Comparison of ENCODE assay signal across 27 cellular contexts in the genomic region with DNA sequence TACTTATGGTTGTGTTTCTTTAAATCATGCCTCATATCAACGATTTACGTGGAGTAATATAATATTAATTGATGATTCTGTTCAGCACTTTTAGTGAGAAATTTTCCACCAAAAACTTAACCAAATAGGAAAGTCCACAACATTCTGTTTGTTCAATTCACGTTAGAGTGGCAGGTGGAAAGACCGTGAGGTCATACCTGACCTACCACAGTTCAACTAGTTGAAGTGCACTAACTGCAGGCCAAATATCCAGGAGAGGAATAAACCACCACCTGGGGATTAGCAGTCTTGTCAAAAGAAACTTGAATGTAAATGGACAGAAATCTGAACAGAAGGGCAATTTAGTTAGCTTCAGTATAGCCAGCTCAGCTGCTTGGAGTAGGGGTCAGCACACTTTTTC.
"Had no signal": no experiment of that assay in that cellular context is flagged by ENCODE, and none has a peak within 500 bp of the region (broad histone marks: within the 10 kb centered on the region; RNA-seq: fewer than 3 reads in every experiment).

No MANE protein-coding gene starts in this region.

- H3K27me3 Mint-ChIP-seq: activated B cell treated with CpG ODN at 0.5 μM for 24 hours; activated CD8-positive, alpha-beta memory T cell treated with anti-CD3 and anti-CD28 coated beads, Interleukin-2, amount 10 ng/mL, durations not matched to agents 7 days and 5 days; activated naive CD4-positive, alpha-beta T cell treated with anti-CD3 and anti-CD28 coated beads, Interleukin-2, amount 10 ng/mL, durations not matched to agents 7 days and 5 days; activated naive CD8-positive, alpha-beta T cell treated with anti-CD3 and anti-CD28 coated beads, Interleukin-2, amount 10 ng/mL, durations not matched to agents 7 days and 5 days; T-helper 17 cell had no signal

- H3K4me1 Mint-ChIP-seq: activated B cell treated with CpG ODN at 0.5 μM for 24 hours; activated CD8-positive, alpha-beta memory T cell treated with anti-CD3 and anti-CD28 coated beads, Interleukin-2, amount 10 ng/mL, durations not matched to agents 7 days and 5 days; activated naive CD4-positive, alpha-beta T cell treated with anti-CD3 and anti-CD28 coated beads, Interleukin-2, amount 10 ng/mL, durations not matched to agents 7 days and 5 days; activated naive CD8-positive, alpha-beta T cell treated with anti-CD3 and anti-CD28 coated beads, Interleukin-2, amount 10 ng/mL, durations not matched to agents 7 days and 5 days; T-helper 17 cell had no signal

- DNase-seq: activated B cell treated with CpG ODN at 0.5 μM for 24 hours; activated CD4-positive, alpha-beta T cell treated with anti-CD3 and anti-CD28 coated beads for 48 hours; activated CD4-positive, alpha-beta T cell treated with anti-CD3 and anti-CD28 coated beads, Interleukin-2, amount 50 U/mL, for 1 hour; activated CD4-positive, alpha-beta T cell treated with anti-CD3 and anti-CD28 coated beads, Interleukin-2, amount 50 U/mL, for 48 hours; activated CD8-positive, alpha-beta memory T cell treated with anti-CD3 and anti-CD28 coated beads, Interleukin-2, amount 10 ng/mL, durations not matched to agents 7 days and 5 days; activated CD8-positive, alpha-beta memory T cell treated with anti-CD3 and anti-CD28 coated beads, Interleukin-2, amount 50 U/mL, for 4 hours; activated CD8-positive, alpha-beta T cell treated with anti-CD3 and anti-CD28 coated beads for 36 hours; activated effector memory CD4-positive, alpha-beta T cell treated with anti-CD3 and anti-CD28 coated beads, Interleukin-2, amount 50 U/mL, for 16 hours; activated naive CD4-positive, alpha-beta T cell treated with anti-CD3 and anti-CD28 coated beads, Interleukin-2, amount 10 ng/mL, durations not matched to agents 7 days and 5 days; activated naive CD8-positive, alpha-beta T cell treated with anti-CD3 and anti-CD28 coated beads, Interleukin-2, amount 10 ng/mL, durations not matched to agents 7 days and 5 days; activated T-cell treated with anti-CD3 and anti-CD28 coated beads, Interleukin-2, amount 50 U/mL, for 1 hour; activated T-cell treated with anti-CD3 and anti-CD28 coated beads, Interleukin-2, amount 50 U/mL, for 48 hours; central memory CD4-positive, alpha-beta T cell; cerebellar nuclear complex; colonic mucosa; effector CD8-positive, alpha-beta T cell; esophagus squamous epithelium; foreskin melanocyte; heart right ventricle; T-helper 17 cell; T1000; WERI-Rb-1 had no signal

- H3K4me3 Mint-ChIP-seq: activated B cell treated with CpG ODN at 0.5 μM for 24 hours; activated CD8-positive, alpha-beta memory T cell treated with anti-CD3 and anti-CD28 coated beads, Interleukin-2, amount 10 ng/mL, durations not matched to agents 7 days and 5 days; activated CD8-positive, alpha-beta T cell treated with anti-CD3 and anti-CD28 coated beads for 36 hours; activated naive CD4-positive, alpha-beta T cell treated with anti-CD3 and anti-CD28 coated beads, Interleukin-2, amount 10 ng/mL, durations not matched to agents 7 days and 5 days; activated naive CD8-positive, alpha-beta T cell treated with anti-CD3 and anti-CD28 coated beads, Interleukin-2, amount 10 ng/mL, durations not matched to agents 7 days and 5 days; activated T-helper 1 cell treated with anti-CD3 and anti-CD28 coated beads, Interleukin-12 subunit alpha, Interleukin-12 subunit beta, Interleukin-2, Interleukin-4 antibody, amounts not matched to agents 30 ng/mL and 10 ng/mL and 1 ng/mL, durations not matched to agents 14 hours and 24 hours and 36 hours; brain; T-helper 17 cell; T-helper 2 cell treated with Interferon-gamma antibody and Interleukin-4, amounts not matched to agents 5 μg/mL and 100 μg/mL, for 36 hours had no signal

- H3K27ac Mint-ChIP-seq: activated B cell treated with CpG ODN at 0.5 μM for 24 hours; activated CD8-positive, alpha-beta memory T cell treated with anti-CD3 and anti-CD28 coated beads, Interleukin-2, amount 10 ng/mL, durations not matched to agents 7 days and 5 days; activated CD8-positive, alpha-beta T cell treated with anti-CD3 and anti-CD28 coated beads for 36 hours; activated naive CD4-positive, alpha-beta T cell treated with anti-CD3 and anti-CD28 coated beads, Interleukin-2, amount 10 ng/mL, durations not matched to agents 7 days and 5 days; activated naive CD4-positive, alpha-beta T cell treated with anti-CD3 and anti-CD28 coated beads, Interleukin-2, amount 50 U/mL, for 72 hours; activated naive CD8-positive, alpha-beta T cell treated with anti-CD3 and anti-CD28 coated beads, Interleukin-2, amount 10 ng/mL, durations not matched to agents 7 days and 5 days; activated T-helper 1 cell treated with anti-CD3 and anti-CD28 coated beads, Interleukin-12 subunit alpha, Interleukin-12 subunit beta, Interleukin-2, Interleukin-4 antibody, amounts not matched to agents 30 ng/mL and 10 ng/mL and 1 ng/mL, durations not matched to agents 14 hours and 24 hours and 36 hours; activated T-helper 2 cell treated with anti-CD3 and anti-CD28 coated beads, Interferon-gamma antibody, Interleukin-2, Interleukin-4, amounts not matched to agents 10 μg/mL and 5 μg/mL and 100 μg/mL, durations not matched to agents 14 hours and 24 hours and 36 hours; brain; T-helper 17 cell; T-helper 2 cell treated with Interferon-gamma antibody and Interleukin-4, amounts not matched to agents 5 μg/mL and 100 μg/mL, for 36 hours had no signal

- H3K36me3 Mint-ChIP-seq: activated CD8-positive, alpha-beta memory T cell treated with anti-CD3 and anti-CD28 coated beads, Interleukin-2, amount 10 ng/mL, durations not matched to agents 7 days and 5 days; activated naive CD4-positive, alpha-beta T cell treated with anti-CD3 and anti-CD28 coated beads, Interleukin-2, amount 10 ng/mL, durations not matched to agents 7 days and 5 days; activated naive CD4-positive, alpha-beta T cell treated with anti-CD3 and anti-CD28 coated beads, Interleukin-2, amount 50 U/mL, for 72 hours; activated naive CD8-positive, alpha-beta T cell treated with anti-CD3 and anti-CD28 coated beads, Interleukin-2, amount 10 ng/mL, durations not matched to agents 7 days and 5 days; brain had no signal

- H3K9me3 Mint-ChIP-seq: activated B cell treated with CpG ODN at 0.5 μM for 24 hours; activated CD8-positive, alpha-beta T cell treated with anti-CD3 and anti-CD28 coated beads for 36 hours; activated naive CD4-positive, alpha-beta T cell treated with anti-CD3 and anti-CD28 coated beads, Interleukin-2, amount 10 ng/mL, durations not matched to agents 7 days and 5 days; activated naive CD4-positive, alpha-beta T cell treated with anti-CD3 and anti-CD28 coated beads, Interleukin-2, amount 50 U/mL, for 72 hours; activated naive CD8-positive, alpha-beta T cell treated with anti-CD3 and anti-CD28 coated beads, Interleukin-2, amount 10 ng/mL, durations not matched to agents 7 days and 5 days; activated T-helper 1 cell treated with anti-CD3 and anti-CD28 coated beads, Interleukin-12 subunit alpha, Interleukin-12 subunit beta, Interleukin-2, Interleukin-4 antibody, amounts not matched to agents 30 ng/mL and 10 ng/mL and 1 ng/mL, durations not matched to agents 14 hours and 24 hours and 36 hours; activated T-helper 2 cell treated with anti-CD3 and anti-CD28 coated beads, Interferon-gamma antibody, Interleukin-2, Interleukin-4, amounts not matched to agents 10 μg/mL and 5 μg/mL and 100 μg/mL, durations not matched to agents 14 hours and 24 hours and 36 hours; brain; T-helper 2 cell treated with Interferon-gamma antibody and Interleukin-4, amounts not matched to agents 5 μg/mL and 100 μg/mL, for 36 hours had no signal
